ENCODE assay signal across 8 cellular contexts in the genomic region with DNA sequence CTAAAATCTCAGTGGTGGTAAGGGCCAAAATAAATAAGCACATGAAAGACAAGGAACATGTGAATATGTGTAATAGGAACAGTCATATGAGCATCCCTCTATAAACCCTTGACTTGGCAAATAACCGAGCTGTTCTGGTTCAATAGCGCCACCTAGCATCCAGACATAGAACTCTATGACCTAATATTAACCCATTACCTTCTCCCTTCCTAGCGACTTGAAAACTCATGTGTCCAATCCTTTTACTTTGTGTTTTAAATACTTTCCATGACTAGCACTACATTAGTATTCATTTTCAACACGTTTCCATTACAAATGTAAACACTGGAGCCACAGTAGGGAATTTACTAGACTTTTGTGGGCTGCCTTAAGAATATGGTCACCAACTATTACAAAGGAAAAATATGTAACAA.
DNase-seq lines count a peak whose midpoint lies in the region; TF ChIP-seq lines count a peak whose summit lies in the region.

No MANE protein-coding gene starts in this region.

- no peaks in the 10 kb centered on the region for H3K9me3 ChIP-seq in adipocyte (ENCODE audit: control insufficient read depth, low read length)
- peaks cover 0 to 12% (median 7%) of the 10 kb centered on the region in 8 donors for H3K9me3 ChIP-seq in spleen

- H3K9ac ChIP-seq in adipocyte (ENCODE audit: low read length) = peak overlapping the region; percentile 55

- DNase-seq in AG04449 (ENCODE audit: low read depth, low spot score) = peak; percentile 89
- DNase-seq in GM13977 (ENCODE audit: low spot score) = no peak
- peak; percentile 66 to 80 for DNase-seq in NCI-H526 (lab: John Stamatoyannopoulos, UW)
- DNase-seq in adipocyte (ENCODE audit: low read depth) = peak; percentile 87
- DNase-seq in kidney glomerular epithelial cell (lab: John Stamatoyannopoulos, UW) = peak; percentile 38
- DNase-seq in spleen = no peak
- DNase-seq in UCSD-AML1 (lab: John Stamatoyannopoulos, UW; ENCODE audit: unreplicated experiment) = no peak
- no peak for DNase-seq in cerebellar nuclear complex (lab: John Stamatoyannopoulos, UW)

- H3K4me3 ChIP-seq in AG04449 (ENCODE audit: low read depth, low read length) (no peak overlapping the region), adipocyte (ENCODE audit: low read length) (no peak overlapping the region), spleen (no peak overlapping the region)

- H3K36me3 ChIP-seq in adipocyte (ENCODE audit: control insufficient read depth, insufficient read depth, low read length, severe bottlenecking) = peaks cover 6% of the 10 kb centered on the region
- peaks cover 0 to 26% (median 8%) of the 10 kb centered on the region in 6 donors for H3K36me3 ChIP-seq in spleen

- 77 to 90% (median 83%) methylated on average over 4 of the region's 4 CpGs for WGBS in spleen, 5 donors

- in situ Hi-C loops in GM13977 (cut with MboI; ENCODE audit: low pct_unique_long_range_greater_than_20kb, low sequenced_read_pairs, unreplicated experiment) = no loop called here

- H3K27me3 ChIP-seq in adipocyte (replicated peaks; ENCODE audit: control insufficient read depth, insufficient read depth, low read length) = no peaks in the 10 kb centered on the region
- H3K27me3 ChIP-seq in spleen (replicated peaks in 1 of 7) = no peaks in the 10 kb centered on the region

- TF ChIP-seq CTCF in AG04449 (IDR thresholded peaks at IDR 0.05; ENCODE audit: insufficient read depth, low read length, missing control alignments) = peak; percentile 52
- peak; percentile 51 for TF ChIP-seq CTCF in GM13977 (IDR thresholded peaks at IDR 0.05; ENCODE audit: extremely low read depth, insufficient read depth, missing control alignments)
- peak in 1 of 11 experiments; percentile 20 for TF ChIP-seq CTCF in spleen (IDR thresholded peaks at IDR 0.05 in 8 of 11, conservative IDR thresholded peaks at IDR 0.05 in 3 of 11)

- TF ChIP-seq POLR2A in spleen (IDR thresholded peaks at IDR 0.05) = no peak

- intact Hi-C loops in spleen (cut with DNase I; ENCODE audit: low total_unique reads) = loop anchor here (5.0 kb wide), 1 partner anchor 491 kb away; no protein-coding TSS in a partner anchor

- no peak overlapping the region for H3K27ac ChIP-seq in spleen

- POLR2A ChIA-PET in AG04449 (lab: Yijun Ruan, JAX) = interaction anchor here (1.5 kb wide), 1 partner anchor 29 kb away, joined by 6 read pairs; no protein-coding TSS in a partner anchor

- H3K4me1 ChIP-seq in adipocyte (ENCODE audit: control insufficient read depth, insufficient read depth, low read length) = peaks cover 11% of the 10 kb centered on the region
- peaks cover 0 to 16% (median 9%) of the 10 kb centered on the region in 6 donors for H3K4me1 ChIP-seq in spleen

- CTCF ChIA-PET in AG04449 (lab: Yijun Ruan, JAX) = interaction anchor here (0.6 to 17.0 kb wide), 40 partner anchors 9 to 561 kb away, joined by 3 to 382 read pairs (median 4); partner anchors contain the start of gene PPIL4

Comparison
In these comparisons a context has a peak if more than half of its experiments do, and no peak if none do; other contexts are left out.
1. DNase-seq: peak in AG04449 (single experiment), NCI-H526 (2 of 2), adipocyte (single experiment) and kidney glomerular epithelial cell (single experiment); none in GM13977 (single experiment), spleen (single experiment), UCSD-AML1 (single experiment) and cerebellar nuclear complex (0 of 2).